In genomic region chr7:149090397-149091195, GRCh38 we compare ENCODE assay signal across 1 cellular context.
TF ChIP-seq lines count a peak whose summit lies in the region.

A gene with protein sequence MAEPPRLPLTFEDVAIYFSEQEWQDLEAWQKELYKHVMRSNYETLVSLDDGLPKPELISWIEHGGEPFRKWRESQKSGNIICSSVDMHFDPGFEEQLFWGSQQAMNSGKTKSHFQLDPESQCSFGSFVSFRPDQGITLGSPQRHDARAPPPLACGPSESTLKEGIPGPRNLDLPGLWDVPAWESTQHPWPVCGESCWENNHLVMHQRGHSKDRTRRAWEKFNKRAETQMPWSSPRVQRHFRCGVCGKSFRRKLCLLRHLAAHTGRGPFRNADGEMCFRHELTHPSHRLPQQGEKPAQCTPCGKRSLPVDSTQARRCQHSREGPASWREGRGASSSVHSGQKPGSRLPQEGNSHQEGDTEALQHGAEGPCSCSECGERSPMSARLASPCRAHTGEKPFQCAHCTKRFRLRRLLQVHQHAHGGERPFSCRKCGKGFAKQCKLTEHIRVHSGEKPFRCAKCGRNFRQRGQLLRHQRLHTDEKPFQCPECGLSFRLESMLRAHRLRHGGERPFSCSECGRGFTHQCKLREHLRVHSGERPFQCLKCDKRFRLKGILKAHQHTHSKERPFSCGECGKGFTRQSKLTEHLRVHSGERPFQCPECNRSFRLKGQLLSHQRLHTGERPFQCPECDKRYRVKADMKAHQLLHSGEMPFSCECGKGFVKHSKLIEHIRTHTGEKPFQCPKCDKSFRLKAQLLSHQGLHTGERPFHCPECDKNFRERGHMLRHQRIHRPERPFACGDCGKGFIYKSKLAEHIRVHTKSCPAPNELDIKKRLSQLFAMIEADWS (minus strand): TSS chr7:149090718. CDS start chr7:149090640, 78 bp downstream.

TF ChIP-seq in K562, 482 proteins besides CTCF, POLR2A, EP300 and RAD21 (continued from another document and continues in another):
- 0 out of 2 replicates have a peak, but pooled peaks have one; percentile 89 for TF ChIP-seq ZNF609 (CRISPR knock-in tag; IDR thresholded peaks at IDR 0.05; ENCODE audit: borderline replicate concordance)
- TF ChIP-seq ETV5 (CRISPR knock-in tag; IDR thresholded peaks at IDR 0.05; ENCODE audit: low read depth): peak; percentile 73; the same call in 1 of the 2 replicates
- TF ChIP-seq, protein P1, sequence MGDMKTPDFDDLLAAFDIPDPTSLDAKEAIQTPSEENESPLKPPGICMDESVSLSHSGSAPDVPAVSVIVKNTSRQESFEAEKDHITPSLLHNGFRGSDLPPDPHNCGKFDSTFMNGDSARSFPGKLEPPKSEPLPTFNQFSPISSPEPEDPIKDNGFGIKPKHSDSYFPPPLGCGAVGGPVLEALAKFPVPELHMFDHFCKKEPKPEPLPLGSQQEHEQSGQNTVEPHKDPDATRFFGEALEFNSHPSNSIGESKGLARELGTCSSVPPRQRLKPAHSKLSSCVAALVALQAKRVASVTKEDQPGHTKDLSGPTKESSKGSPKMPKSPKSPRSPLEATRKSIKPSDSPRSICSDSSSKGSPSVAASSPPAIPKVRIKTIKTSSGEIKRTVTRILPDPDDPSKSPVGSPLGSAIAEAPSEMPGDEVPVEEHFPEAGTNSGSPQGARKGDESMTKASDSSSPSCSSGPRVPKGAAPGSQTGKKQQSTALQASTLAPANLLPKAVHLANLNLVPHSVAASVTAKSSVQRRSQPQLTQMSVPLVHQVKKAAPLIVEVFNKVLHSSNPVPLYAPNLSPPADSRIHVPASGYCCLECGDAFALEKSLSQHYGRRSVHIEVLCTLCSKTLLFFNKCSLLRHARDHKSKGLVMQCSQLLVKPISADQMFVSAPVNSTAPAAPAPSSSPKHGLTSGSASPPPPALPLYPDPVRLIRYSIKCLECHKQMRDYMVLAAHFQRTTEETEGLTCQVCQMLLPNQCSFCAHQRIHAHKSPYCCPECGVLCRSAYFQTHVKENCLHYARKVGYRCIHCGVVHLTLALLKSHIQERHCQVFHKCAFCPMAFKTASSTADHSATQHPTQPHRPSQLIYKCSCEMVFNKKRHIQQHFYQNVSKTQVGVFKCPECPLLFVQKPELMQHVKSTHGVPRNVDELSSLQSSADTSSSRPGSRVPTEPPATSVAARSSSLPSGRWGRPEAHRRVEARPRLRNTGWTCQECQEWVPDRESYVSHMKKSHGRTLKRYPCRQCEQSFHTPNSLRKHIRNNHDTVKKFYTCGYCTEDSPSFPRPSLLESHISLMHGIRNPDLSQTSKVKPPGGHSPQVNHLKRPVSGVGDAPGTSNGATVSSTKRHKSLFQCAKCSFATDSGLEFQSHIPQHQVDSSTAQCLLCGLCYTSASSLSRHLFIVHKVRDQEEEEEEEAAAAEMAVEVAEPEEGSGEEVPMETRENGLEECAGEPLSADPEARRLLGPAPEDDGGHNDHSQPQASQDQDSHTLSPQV (IDR thresholded peaks at IDR 0.05): no peak; the same call in none of the 2 replicates
- TF ChIP-seq POLR3A (IDR thresholded peaks at IDR 0.05; ENCODE audit: borderline replicate concordance, extremely low read depth, insufficient read depth, insufficient read length): no peak
- TF ChIP-seq JUN (IDR thresholded peaks at IDR 0.05; ENCODE audit: borderline replicate concordance, low read depth, low read length): no peak
- TF ChIP-seq JUN (CRISPR knock-in tag; IDR thresholded peaks at IDR 0.05; ENCODE audit: borderline replicate concordance): peak; percentile 93; the same call in 1 of the 2 replicates
- TF ChIP-seq EGR1 (conservative IDR thresholded peaks at IDR 0.05): peak; percentile 98
- no peak for TF ChIP-seq ZNF449 (CRISPR knock-in tag; IDR thresholded peaks at IDR 0.05)
- no peak for TF ChIP-seq CSDE1 (IDR thresholded peaks at IDR 0.05)
- TF ChIP-seq TEAD2 (tag; IDR thresholded peaks at IDR 0.05): no peak
- TF ChIP-seq ZNF143 (CRISPR knock-in tag; IDR thresholded peaks at IDR 0.05): peak; percentile 94
- TF ChIP-seq TSC22D4 (tag; IDR thresholded peaks at IDR 0.05): no peak
- TF ChIP-seq SMAD3 (CRISPR knock-in tag; conservative IDR thresholded peaks at IDR 0.05): no peak
- TF ChIP-seq MYNN (IDR thresholded peaks at IDR 0.05): no peak
- TF ChIP-seq MYNN (CRISPR knock-in tag; IDR thresholded peaks at IDR 0.05): no peak
- no peak for TF ChIP-seq CHCHD3 (CRISPR knock-in tag; IDR thresholded peaks at IDR 0.05)
- TF ChIP-seq ZNF584 (CRISPR knock-in tag; IDR thresholded peaks at IDR 0.05; ENCODE audit: low read depth): no peak
- TF ChIP-seq GTF2A2 (tag; IDR thresholded peaks at IDR 0.05): no peak
- no peak for TF ChIP-seq NR3C1 (CRISPR knock-in tag; IDR thresholded peaks at IDR 0.05)
- no peak for TF ChIP-seq ZKSCAN3 (CRISPR knock-in tag; IDR thresholded peaks at IDR 0.05)
- TF ChIP-seq ZNF76 (CRISPR knock-in tag; IDR thresholded peaks at IDR 0.05; ENCODE audit: borderline replicate concordance): 0 out of 2 replicates have a peak, but pooled peaks have one; percentile 65
- TF ChIP-seq LCOR (CRISPR knock-in tag; IDR thresholded peaks at IDR 0.05): peak; percentile 82
- no peak for TF ChIP-seq HDAC3 (IDR thresholded peaks at IDR 0.05; ENCODE audit: borderline replicate concordance, partially characterized antibody)
- TF ChIP-seq ZBTB11 (CRISPR knock-in tag; IDR thresholded peaks at IDR 0.05): peak in 1 of 3 experiments; percentile 67; a peak in 2 of 6 replicates
- peak; percentile 87 for TF ChIP-seq CTBP1 (IDR thresholded peaks at IDR 0.05; ENCODE audit: borderline replicate concordance)
- TF ChIP-seq, protein P2, sequence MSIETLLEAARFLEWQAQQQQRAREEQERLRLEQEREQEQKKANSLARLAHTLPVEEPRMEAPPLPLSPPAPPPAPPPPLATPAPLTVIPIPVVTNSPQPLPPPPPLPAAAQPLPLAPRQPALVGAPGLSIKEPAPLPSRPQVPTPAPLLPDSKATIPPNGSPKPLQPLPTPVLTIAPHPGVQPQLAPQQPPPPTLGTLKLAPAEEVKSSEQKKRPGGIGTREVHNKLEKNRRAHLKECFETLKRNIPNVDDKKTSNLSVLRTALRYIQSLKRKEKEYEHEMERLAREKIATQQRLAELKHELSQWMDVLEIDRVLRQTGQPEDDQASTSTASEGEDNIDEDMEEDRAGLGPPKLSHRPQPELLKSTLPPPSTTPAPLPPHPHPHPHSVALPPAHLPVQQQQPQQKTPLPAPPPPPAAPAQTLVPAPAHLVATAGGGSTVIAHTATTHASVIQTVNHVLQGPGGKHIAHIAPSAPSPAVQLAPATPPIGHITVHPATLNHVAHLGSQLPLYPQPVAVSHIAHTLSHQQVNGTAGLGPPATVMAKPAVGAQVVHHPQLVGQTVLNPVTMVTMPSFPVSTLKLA (conservative IDR thresholded peaks at IDR 0.05): peak in 1 of 2 experiments; percentile 86; a peak in 3 of 4 replicates
- TF ChIP-seq BHLHE40 (IDR thresholded peaks at IDR 0.05; ENCODE audit: low read length): peak; percentile 39
- no peak for TF ChIP-seq CHD2 (IDR thresholded peaks at IDR 0.05; ENCODE audit: low read depth, low read length)
- TF ChIP-seq ZNF395 (CRISPR knock-in tag; IDR thresholded peaks at IDR 0.05): peak; percentile 61; the same call in 1 of the 2 replicates
- TF ChIP-seq, protein P3, sequence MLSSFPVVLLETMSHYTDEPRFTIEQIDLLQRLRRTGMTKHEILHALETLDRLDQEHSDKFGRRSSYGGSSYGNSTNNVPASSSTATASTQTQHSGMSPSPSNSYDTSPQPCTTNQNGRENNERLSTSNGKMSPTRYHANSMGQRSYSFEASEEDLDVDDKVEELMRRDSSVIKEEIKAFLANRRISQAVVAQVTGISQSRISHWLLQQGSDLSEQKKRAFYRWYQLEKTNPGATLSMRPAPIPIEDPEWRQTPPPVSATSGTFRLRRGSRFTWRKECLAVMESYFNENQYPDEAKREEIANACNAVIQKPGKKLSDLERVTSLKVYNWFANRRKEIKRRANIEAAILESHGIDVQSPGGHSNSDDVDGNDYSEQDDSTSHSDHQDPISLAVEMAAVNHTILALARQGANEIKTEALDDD (IDR thresholded peaks at IDR 0.05): no peak
- TF ChIP-seq ETV6 (IDR thresholded peaks at IDR 0.05; ENCODE audit: borderline replicate concordance in 1 of 2, low read depth in 2 of 2, low read length in 1 of 2): no peak
- no peak for TF ChIP-seq ETV6 (CRISPR knock-in tag; IDR thresholded peaks at IDR 0.05; ENCODE audit: borderline replicate concordance)
- no peak for TF ChIP-seq HEY1 (CRISPR knock-in tag; IDR thresholded peaks at IDR 0.05; ENCODE audit: borderline replicate concordance)
- no peak; the same call in 1 of the 2 replicates for TF ChIP-seq DMBX1 (CRISPR knock-in tag; IDR thresholded peaks at IDR 0.05; ENCODE audit: borderline replicate concordance)
- no peak for TF ChIP-seq ELF2 (CRISPR knock-in tag; IDR thresholded peaks at IDR 0.05)
